Comparison of ENCODE assay signal across 1 cellular context in genomic region chr7:5396999-5397656, GRCh38.
TF ChIP-seq lines count a peak whose summit lies in the region.

No MANE protein-coding gene starts in this region.

TF ChIP-seq in HepG2, 621 proteins besides CTCF, POLR2A, EP300 and RAD21 (continued from another document and continues in another):
- TF ChIP-seq GMEB1 (CRISPR knock-in tag; IDR thresholded peaks at IDR 0.05; ENCODE audit: borderline replicate concordance) (no peak), ZNF350 (CRISPR knock-in tag; IDR thresholded peaks at IDR 0.05; ENCODE audit: borderline replicate concordance, low read depth) (no peak), NFAT5 (CRISPR knock-in tag; IDR thresholded peaks at IDR 0.05) (no peak), NFIB (CRISPR knock-in tag; IDR thresholded peaks at IDR 0.05; ENCODE audit: borderline replicate concordance) (no peak), ZBTB33 (CRISPR knock-in tag; IDR thresholded peaks at IDR 0.05) (peak; percentile 45; the same call in 1 of the 2 replicates), MAFK (conservative IDR thresholded peaks at IDR 0.05 in 1 of 2, IDR thresholded peaks at IDR 0.05 in 1 of 2; ENCODE audit: low read length in 2 of 2) (no peak), POLR2G (IDR thresholded peaks at IDR 0.05; ENCODE audit: low read depth, low read length) (peak; percentile 56; the same call in 1 of the 2 replicates), ZNF629 (CRISPR knock-in tag; conservative IDR thresholded peaks at IDR 0.05) (peak; percentile 99), ZNF770 (CRISPR knock-in tag; IDR thresholded peaks at IDR 0.05) (peak; percentile 7; the same call in 1 of the 2 replicates), UBTF (CRISPR knock-in tag; IDR thresholded peaks at IDR 0.05) (peak; percentile 34; the same call in 1 of the 2 replicates), ZNF501 (CRISPR knock-in tag; IDR thresholded peaks at IDR 0.05) (peak; percentile 22; the same call in 1 of the 2 replicates), GABPB1 (CRISPR knock-in tag; IDR thresholded peaks at IDR 0.05) (peak; percentile 67; the same call in 1 of the 2 replicates), RBFOX2 (IDR thresholded peaks at IDR 0.05; ENCODE audit: low read depth, low read length) (peak; percentile 76), CEBPB (IDR thresholded peaks at IDR 0.05; ENCODE audit: borderline replicate concordance, low read depth, low read length) (peak; percentile 94), ELF1 (CRISPR knock-in tag; IDR thresholded peaks at IDR 0.05) (peak; percentile 46; the same call in 1 of the 2 replicates), EEA1 (CRISPR knock-in tag; IDR thresholded peaks at IDR 0.05; ENCODE audit: borderline replicate concordance) (no peak), NFKB2 (CRISPR knock-in tag; IDR thresholded peaks at IDR 0.05; ENCODE audit: borderline replicate concordance) (0 out of 2 replicates have a peak, but pooled peaks have one; percentile 5), CEBPG (CRISPR knock-in tag; IDR thresholded peaks at IDR 0.05) (peak; percentile 73), ZNF33A (CRISPR knock-in tag; IDR thresholded peaks at IDR 0.05; ENCODE audit: borderline replicate concordance) (no peak), ZBTB46 (CRISPR knock-in tag; IDR thresholded peaks at IDR 0.05; ENCODE audit: borderline replicate concordance) (0 out of 2 replicates have a peak, but pooled peaks have one; percentile 63), ZNF574 (CRISPR knock-in tag; IDR thresholded peaks at IDR 0.05) (0 out of 2 replicates have a peak, but pooled peaks have one; percentile 11), KDM1A (CRISPR knock-in tag; IDR thresholded peaks at IDR 0.05) (peak; percentile 92), NONO (IDR thresholded peaks at IDR 0.05) (no peak), NONO (CRISPR knock-in tag; conservative IDR thresholded peaks at IDR 0.05) (0 out of 2 replicates have a peak, but pooled peaks have one; percentile 24), MEIS2 (CRISPR knock-in tag; IDR thresholded peaks at IDR 0.05) (0 out of 2 replicates have a peak, but pooled peaks have one; percentile 30), ZNF841 (CRISPR knock-in tag; IDR thresholded peaks at IDR 0.05; ENCODE audit: borderline replicate concordance) (no peak), THAP9 (CRISPR knock-in tag; IDR thresholded peaks at IDR 0.05; ENCODE audit: borderline replicate concordance) (peak; percentile 44; the same call in 1 of the 2 replicates), CERS6 (CRISPR knock-in tag; IDR thresholded peaks at IDR 0.05) (no peak), HNRNPL (IDR thresholded peaks at IDR 0.05; ENCODE audit: low read depth, low read length) (peak; percentile 81; the same call in 1 of the 2 replicates), ZNF343 (CRISPR knock-in tag; IDR thresholded peaks at IDR 0.05) (0 out of 2 replicates have a peak, but pooled peaks have one; percentile 34), ZNF556 (CRISPR knock-in tag; IDR thresholded peaks at IDR 0.05; ENCODE audit: borderline replicate concordance) (0 out of 2 replicates have a peak, but pooled peaks have one; percentile 39)
